8 cellular contexts compared by ENCODE assay signal in genomic region chr16:30557950-30558788, GRCh38. TPM values are rescaled to one million over a fixed set of nuclear protein-coding genes. Genes with fewer than 3 reads are reported as not detected.
DNase-seq lines count a peak whose midpoint lies in the region; ATAC-seq and TF ChIP-seq lines count a peak whose summit lies in the region.

ZNF764 (minus strand) TSS chr16:30558374; CDS start chr16:30558182, 192 bp downstream.

- DNase-seq in NCI-H187 (lab: John Stamatoyannopoulos, UW) (peak; percentile 78 to 89), T-helper 2 cell (peak; percentile 85 to 99 (median 95)), left ventricle myocardium superior (peak; percentile 98), psoas muscle (peak; percentile 98 to 99), uterus (peak; percentile 98 to 99)

- ATAC-seq in HG02885 (IDR thresholded peaks at IDR 0.05; ENCODE audit: poor library complexity, unreplicated experiment) (peak; percentile 88), left ventricle myocardium superior (peak; percentile 94), psoas muscle (peak; percentile 95 to 96 (median 96))

- H3K4me1 ChIP-seq in psoas muscle (peaks cover 30% of the 10 kb centered on the region), uterus (peaks cover 0 to 6% of the 10 kb centered on the region in 2 donors)

- H3K27me3 ChIP-seq in psoas muscle (ENCODE audit: insufficient read depth in 3 of 3, low read length in 2 of 3) (no peaks in the 10 kb centered on the region), uterus (no peaks in the 10 kb centered on the region)

- intact Hi-C loops in left ventricle myocardium superior (cut with micrococcal nuclease) = no loop called here
- intact Hi-C loops in psoas muscle (cut with DNase I) = loop anchor here (1.0 to 2.0 kb wide), 3 partner anchors 23 to 27 kb away; partner anchors contain the start of genes ZNF747 (in 1 of the 2) and ZNF785 (in 1 of the 2)
- intact Hi-C loops in uterus (cut with DNase I; ENCODE audit: low total_unique reads) = no loop called here

- 0% methylated on average over 62 to 75 of the region's 75 CpGs for WGBS in psoas muscle, 3 donors

- no peak for TF ChIP-seq CTCF in psoas muscle (IDR thresholded peaks at IDR 0.05)
- TF ChIP-seq CTCF in uterus (IDR thresholded peaks at IDR 0.05) = peak in 2 of 4 experiments; percentile 12 to 26

- H3K4me3 ChIP-seq in psoas muscle = peak within 1 kb of the TSS; percentile 96
- peak within 1 kb of the TSS; percentile 68 to 82 for H3K4me3 ChIP-seq in uterus

- H3K36me3 ChIP-seq in psoas muscle (ENCODE audit: insufficient read depth in 1 of 2, low read depth in 1 of 2) (peaks cover 0 to 25% of the 10 kb centered on the region in 2 donors), uterus (no peaks in the 10 kb centered on the region)

- H3K9me3 ChIP-seq in psoas muscle (no peaks in the 10 kb centered on the region), uterus (no peaks in the 10 kb centered on the region)

- TF ChIP-seq POLR2A in GM15510 (IDR thresholded peaks at IDR 0.05; ENCODE audit: borderline replicate concordance, extremely low read depth, insufficient read length) (peak; percentile 76), uterus (IDR thresholded peaks at IDR 0.05) (peak; percentile 36 to 67)

- H3K27ac ChIP-seq in angular gyrus (ENCODE audit: low read depth, low read length) (peak within 1 kb of the TSS; percentile 93), psoas muscle (peak within 1 kb of the TSS; percentile 97), uterus (peak within 1 kb of the TSS; percentile 87 to 92)

RNA-seq across cellular contexts. Expression of gene ZNF764, which starts in this region (rescaled TPM):
- 9.1 TPM for total RNA-seq in left ventricle myocardium superior
- 1 to 10 TPM; 2.7 to 8.7 (median 5.2) TPM for total RNA-seq in psoas muscle
- polyA plus RNA-seq in psoas muscle = 1 to 10 TPM; 1.9 to 5.1 (median 3.0) TPM
- 10 to 100 TPM in 2 of 4 donors, 1 to 10 TPM in 2; 1.5 to 11.3 (median 7.3) TPM for total RNA-seq in uterus

Comparison
In these comparisons a context has a peak if more than half of its experiments do, and no peak if none do; other contexts are left out.
1. Peak in every context shown above with its lines: DNase-seq, ATAC-seq, H3K4me3 ChIP-seq and H3K27ac ChIP-seq.
2. intact Hi-C loops: an anchor here in psoas muscle (1.0 to 2.0 kb wide); none called in left ventricle myocardium superior and uterus.